ENCODE assay signal across 1 cellular context in the genomic region with DNA sequence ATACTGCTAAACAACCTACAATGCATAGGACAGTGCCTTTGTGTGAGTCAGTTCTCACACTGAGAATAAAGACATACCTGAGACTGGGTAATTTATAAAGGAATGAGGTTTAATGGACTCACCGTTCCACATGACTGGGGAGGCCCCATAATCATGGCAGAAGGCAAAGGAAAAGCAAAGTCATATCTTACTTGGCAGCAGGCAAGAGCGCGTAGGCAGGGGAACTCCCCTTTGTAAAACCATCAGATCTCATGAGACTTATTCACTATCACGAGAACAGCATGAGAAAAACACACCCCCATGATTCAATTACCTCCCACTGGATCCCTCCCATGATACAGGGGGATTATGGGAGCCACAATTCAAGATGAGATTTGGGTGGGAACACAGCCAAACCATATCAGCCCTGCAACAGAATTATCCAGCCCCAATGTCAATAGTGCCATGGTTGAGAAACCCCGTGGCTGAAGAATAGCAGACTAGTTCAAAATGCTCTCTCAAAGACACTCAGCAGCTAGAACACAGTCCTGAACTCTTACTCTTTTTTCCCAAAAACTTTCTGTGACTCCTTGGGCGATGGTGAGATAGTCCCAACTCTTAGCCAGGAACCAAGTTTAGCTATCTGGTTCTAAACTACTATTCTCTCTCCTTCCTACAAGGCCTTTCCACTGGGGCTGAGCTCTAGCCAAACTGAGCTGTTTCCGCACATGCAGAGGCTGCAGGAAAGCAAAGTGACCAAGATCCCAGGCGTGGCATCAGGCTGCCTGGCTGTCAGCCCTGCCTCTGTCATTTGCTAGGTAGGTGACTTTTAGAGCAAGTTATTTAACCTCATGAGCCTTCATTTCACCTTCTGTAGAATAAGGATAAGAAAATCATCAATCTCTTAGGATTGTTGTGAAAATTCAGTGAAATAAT.
TF ChIP-seq lines count a peak whose summit lies in the region.

No MANE protein-coding gene starts in this region.

TF ChIP-seq in GM12878, 131 proteins besides CTCF, POLR2A, EP300 and RAD21 (continued from another document and continues in another):
- no peak for TF ChIP-seq E4F1 (IDR thresholded peaks at IDR 0.05; ENCODE audit: borderline replicate concordance, partially characterized antibody)
- no peak for TF ChIP-seq SMARCA5 (IDR thresholded peaks at IDR 0.05)
- TF ChIP-seq SPI1 (IDR thresholded peaks at IDR 0.05; ENCODE audit: borderline replicate concordance, insufficient read depth, low read depth, low read length), result no peak
- no peak for TF ChIP-seq ATF7 (IDR thresholded peaks at IDR 0.05; ENCODE audit: low read depth)
- TF ChIP-seq MEF2B (IDR thresholded peaks at IDR 0.05; ENCODE audit: partially characterized antibody, poor library complexity, severe bottlenecking), result peak; percentile 51
- TF ChIP-seq POLR2AphosphoS5 (IDR thresholded peaks at IDR 0.05; ENCODE audit: low read length), result no peak
- no peak for TF ChIP-seq NKRF (conservative IDR thresholded peaks at IDR 0.05)
- TF ChIP-seq NRF1 (conservative IDR thresholded peaks at IDR 0.05; ENCODE audit: low read depth, low read length), result no peak
- no peak for TF ChIP-seq CREM (IDR thresholded peaks at IDR 0.05; ENCODE audit: low read depth)
- TF ChIP-seq RCOR1 (conservative IDR thresholded peaks at IDR 0.05; ENCODE audit: low read depth, low read length), result no peak
- TF ChIP-seq RB1 (IDR thresholded peaks at IDR 0.05; ENCODE audit: borderline replicate concordance), result no peak
- no peak for TF ChIP-seq CBFB (IDR thresholded peaks at IDR 0.05; ENCODE audit: low read depth)
- TF ChIP-seq ZBTB11 (CRISPR knock-in tag; IDR thresholded peaks at IDR 0.05), result no peak
- TF ChIP-seq, protein P1, sequence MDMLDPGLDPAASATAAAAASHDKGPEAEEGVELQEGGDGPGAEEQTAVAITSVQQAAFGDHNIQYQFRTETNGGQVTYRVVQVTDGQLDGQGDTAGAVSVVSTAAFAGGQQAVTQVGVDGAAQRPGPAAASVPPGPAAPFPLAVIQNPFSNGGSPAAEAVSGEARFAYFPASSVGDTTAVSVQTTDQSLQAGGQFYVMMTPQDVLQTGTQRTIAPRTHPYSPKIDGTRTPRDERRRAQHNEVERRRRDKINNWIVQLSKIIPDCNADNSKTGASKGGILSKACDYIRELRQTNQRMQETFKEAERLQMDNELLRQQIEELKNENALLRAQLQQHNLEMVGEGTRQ (IDR thresholded peaks at IDR 0.05; ENCODE audit: borderline replicate concordance, low read depth, low read length), result no peak
- TF ChIP-seq BCL11A (IDR thresholded peaks at IDR 0.05; ENCODE audit: low read depth, low read length), result no peak
- no peak for TF ChIP-seq KLF5 (IDR thresholded peaks at IDR 0.05; ENCODE audit: partially characterized antibody)
- TF ChIP-seq POLR2AphosphoS2 (IDR thresholded peaks at IDR 0.05; ENCODE audit: low read depth, low read length), result no peak
- TF ChIP-seq JUND (IDR thresholded peaks at IDR 0.05; ENCODE audit: low read depth, low read length), result no peak
- TF ChIP-seq SIN3A (IDR thresholded peaks at IDR 0.05; ENCODE audit: low read depth, low read length), result no peak
- TF ChIP-seq, protein P2, sequence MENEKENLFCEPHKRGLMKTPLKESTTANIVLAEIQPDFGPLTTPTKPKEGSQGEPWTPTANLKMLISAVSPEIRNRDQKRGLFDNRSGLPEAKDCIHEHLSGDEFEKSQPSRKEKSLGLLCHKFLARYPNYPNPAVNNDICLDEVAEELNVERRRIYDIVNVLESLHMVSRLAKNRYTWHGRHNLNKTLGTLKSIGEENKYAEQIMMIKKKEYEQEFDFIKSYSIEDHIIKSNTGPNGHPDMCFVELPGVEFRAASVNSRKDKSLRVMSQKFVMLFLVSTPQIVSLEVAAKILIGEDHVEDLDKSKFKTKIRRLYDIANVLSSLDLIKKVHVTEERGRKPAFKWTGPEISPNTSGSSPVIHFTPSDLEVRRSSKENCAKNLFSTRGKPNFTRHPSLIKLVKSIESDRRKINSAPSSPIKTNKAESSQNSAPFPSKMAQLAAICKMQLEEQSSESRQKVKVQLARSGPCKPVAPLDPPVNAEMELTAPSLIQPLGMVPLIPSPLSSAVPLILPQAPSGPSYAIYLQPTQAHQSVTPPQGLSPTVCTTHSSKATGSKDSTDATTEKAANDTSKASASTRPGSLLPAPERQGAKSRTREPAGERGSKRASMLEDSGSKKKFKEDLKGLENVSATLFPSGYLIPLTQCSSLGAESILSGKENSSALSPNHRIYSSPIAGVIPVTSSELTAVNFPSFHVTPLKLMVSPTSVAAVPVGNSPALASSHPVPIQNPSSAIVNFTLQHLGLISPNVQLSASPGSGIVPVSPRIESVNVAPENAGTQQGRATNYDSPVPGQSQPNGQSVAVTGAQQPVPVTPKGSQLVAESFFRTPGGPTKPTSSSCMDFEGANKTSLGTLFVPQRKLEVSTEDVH (IDR thresholded peaks at IDR 0.05; ENCODE audit: low read depth, partially characterized antibody), result no peak
- TF ChIP-seq JUNB (IDR thresholded peaks at IDR 0.05), result peak; percentile 11; the same call in 1 of the 2 replicates
- TF ChIP-seq, protein P3, sequence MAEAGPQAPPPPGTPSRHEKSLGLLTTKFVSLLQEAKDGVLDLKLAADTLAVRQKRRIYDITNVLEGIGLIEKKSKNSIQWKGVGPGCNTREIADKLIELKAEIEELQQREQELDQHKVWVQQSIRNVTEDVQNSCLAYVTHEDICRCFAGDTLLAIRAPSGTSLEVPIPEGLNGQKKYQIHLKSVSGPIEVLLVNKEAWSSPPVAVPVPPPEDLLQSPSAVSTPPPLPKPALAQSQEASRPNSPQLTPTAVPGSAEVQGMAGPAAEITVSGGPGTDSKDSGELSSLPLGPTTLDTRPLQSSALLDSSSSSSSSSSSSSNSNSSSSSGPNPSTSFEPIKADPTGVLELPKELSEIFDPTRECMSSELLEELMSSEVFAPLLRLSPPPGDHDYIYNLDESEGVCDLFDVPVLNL (IDR thresholded peaks at IDR 0.05; ENCODE audit: low read depth, low read length), result no peak
- peak; percentile 49 for TF ChIP-seq YY1 (IDR thresholded peaks at IDR 0.05; ENCODE audit: low read depth, low read length)
- peak; percentile 71 to 77; a peak in 2 of 4 replicates for TF ChIP-seq IKZF2 (IDR thresholded peaks at IDR 0.05)
- TF ChIP-seq, protein P4, sequence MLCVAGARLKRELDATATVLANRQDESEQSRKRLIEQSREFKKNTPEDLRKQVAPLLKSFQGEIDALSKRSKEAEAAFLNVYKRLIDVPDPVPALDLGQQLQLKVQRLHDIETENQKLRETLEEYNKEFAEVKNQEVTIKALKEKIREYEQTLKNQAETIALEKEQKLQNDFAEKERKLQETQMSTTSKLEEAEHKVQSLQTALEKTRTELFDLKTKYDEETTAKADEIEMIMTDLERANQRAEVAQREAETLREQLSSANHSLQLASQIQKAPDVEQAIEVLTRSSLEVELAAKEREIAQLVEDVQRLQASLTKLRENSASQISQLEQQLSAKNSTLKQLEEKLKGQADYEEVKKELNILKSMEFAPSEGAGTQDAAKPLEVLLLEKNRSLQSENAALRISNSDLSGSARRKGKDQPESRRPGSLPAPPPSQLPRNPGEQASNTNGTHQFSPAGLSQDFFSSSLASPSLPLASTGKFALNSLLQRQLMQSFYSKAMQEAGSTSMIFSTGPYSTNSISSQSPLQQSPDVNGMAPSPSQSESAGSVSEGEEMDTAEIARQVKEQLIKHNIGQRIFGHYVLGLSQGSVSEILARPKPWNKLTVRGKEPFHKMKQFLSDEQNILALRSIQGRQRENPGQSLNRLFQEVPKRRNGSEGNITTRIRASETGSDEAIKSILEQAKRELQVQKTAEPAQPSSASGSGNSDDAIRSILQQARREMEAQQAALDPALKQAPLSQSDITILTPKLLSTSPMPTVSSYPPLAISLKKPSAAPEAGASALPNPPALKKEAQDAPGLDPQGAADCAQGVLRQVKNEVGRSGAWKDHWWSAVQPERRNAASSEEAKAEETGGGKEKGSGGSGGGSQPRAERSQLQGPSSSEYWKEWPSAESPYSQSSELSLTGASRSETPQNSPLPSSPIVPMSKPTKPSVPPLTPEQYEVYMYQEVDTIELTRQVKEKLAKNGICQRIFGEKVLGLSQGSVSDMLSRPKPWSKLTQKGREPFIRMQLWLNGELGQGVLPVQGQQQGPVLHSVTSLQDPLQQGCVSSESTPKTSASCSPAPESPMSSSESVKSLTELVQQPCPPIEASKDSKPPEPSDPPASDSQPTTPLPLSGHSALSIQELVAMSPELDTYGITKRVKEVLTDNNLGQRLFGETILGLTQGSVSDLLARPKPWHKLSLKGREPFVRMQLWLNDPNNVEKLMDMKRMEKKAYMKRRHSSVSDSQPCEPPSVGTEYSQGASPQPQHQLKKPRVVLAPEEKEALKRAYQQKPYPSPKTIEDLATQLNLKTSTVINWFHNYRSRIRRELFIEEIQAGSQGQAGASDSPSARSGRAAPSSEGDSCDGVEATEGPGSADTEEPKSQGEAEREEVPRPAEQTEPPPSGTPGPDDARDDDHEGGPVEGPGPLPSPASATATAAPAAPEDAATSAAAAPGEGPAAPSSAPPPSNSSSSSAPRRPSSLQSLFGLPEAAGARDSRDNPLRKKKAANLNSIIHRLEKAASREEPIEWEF (IDR thresholded peaks at IDR 0.05; ENCODE audit: insufficient replicate concordance, low read depth, low read length), result no peak
- no peak for TF ChIP-seq ZNF24 (IDR thresholded peaks at IDR 0.05)
- TF ChIP-seq SUZ12 (IDR thresholded peaks at IDR 0.05; ENCODE audit: unreplicated experiment), result no peak
- no peak for TF ChIP-seq BMI1 (IDR thresholded peaks at IDR 0.05; ENCODE audit: borderline replicate concordance)
- TF ChIP-seq, protein P5, sequence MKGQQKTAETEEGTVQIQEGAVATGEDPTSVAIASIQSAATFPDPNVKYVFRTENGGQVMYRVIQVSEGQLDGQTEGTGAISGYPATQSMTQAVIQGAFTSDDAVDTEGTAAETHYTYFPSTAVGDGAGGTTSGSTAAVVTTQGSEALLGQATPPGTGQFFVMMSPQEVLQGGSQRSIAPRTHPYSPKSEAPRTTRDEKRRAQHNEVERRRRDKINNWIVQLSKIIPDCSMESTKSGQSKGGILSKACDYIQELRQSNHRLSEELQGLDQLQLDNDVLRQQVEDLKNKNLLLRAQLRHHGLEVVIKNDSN (IDR thresholded peaks at IDR 0.05; ENCODE audit: borderline replicate concordance, extremely low read length, insufficient read depth, low read depth, low read length), result no peak
- TF ChIP-seq ESRRA (IDR thresholded peaks at IDR 0.05; ENCODE audit: low read length), result no peak
- peak; percentile 74 for TF ChIP-seq RELB (IDR thresholded peaks at IDR 0.05; ENCODE audit: low read depth)
